Comparison of ENCODE assay signal across 9 cellular contexts in genomic region chr3:195133462-195133861, GRCh38.
DNase-seq lines count a peak whose midpoint lies in the region; ATAC-seq and TF ChIP-seq lines count a peak whose summit lies in the region.
"Had no signal": no experiment of that assay in that cellular context is flagged by ENCODE, and none has a peak within 500 bp of the region (broad histone marks: within the 10 kb centered on the region; RNA-seq: fewer than 3 reads in every experiment).

No MANE protein-coding gene starts in this region.

- H3K4me3 ChIP-seq in IMR-90 (ENCODE audit: insufficient read depth, low read depth, low read length), result no peak overlapping the region

- peaks cover under 1 to 6% of the 10 kb centered on the region in 2 experiments; a peak in 2 of 4 replicates for H3K79me1 ChIP-seq in IMR-90 (ENCODE audit: low read depth in 1 of 2, low read length in 2 of 2)

- CTCF ChIA-PET in IMR-90 (lab: Yijun Ruan, JAX), result interaction anchor here (0.5 to 2.1 kb wide), 6 partner anchors 11 to 451 kb away, joined by 3 to 11 read pairs (median 3); partner anchors contain the start of gene XXYLT1
- CTCF ChIA-PET in activated naive CD4-positive, alpha-beta T cell treated with anti-CD3 and anti-CD28 coated beads for 36 hours (lab: Charles Lee), result interaction anchor here (0.6 to 2.1 kb wide), 3 partner anchors 27 to 450 kb away, joined by 3 to 8 read pairs (median 6); no protein-coding TSS in a partner anchor

- H3K27ac ChIP-seq in IMR-90 (ENCODE audit: insufficient read depth, low read length), result no peak overlapping the region; the same call in 1 of the 2 replicates

- H3K9me3 Mint-ChIP-seq in naive B cell, result no peaks in the 10 kb centered on the region
- no peaks in the 10 kb centered on the region for H3K9me3 Mint-ChIP-seq in activated naive CD4-positive, alpha-beta T cell treated with anti-CD3 and anti-CD28 coated beads for 36 hours

- in situ Hi-C loops in IMR-90 (cut with MboI; ENCODE audit: low sequenced_read_pairs), result no loop called here

- BruUV-seq in IMR-90 (replicated peaks; lab: Mats Ljungman, UMichigan), result no TSS peak

- H4K8ac ChIP-seq in IMR-90 (ENCODE audit: low read depth in 2 of 2, low read length in 2 of 2), result peak overlapping the region in 1 of 2 experiments; percentile 41; a peak in 1 of 4 replicates

- H3K27me3 Mint-ChIP-seq in naive B cell, result no peaks in the 10 kb centered on the region
- no peaks in the 10 kb centered on the region for H3K27me3 Mint-ChIP-seq in activated naive CD4-positive, alpha-beta T cell treated with anti-CD3 and anti-CD28 coated beads for 36 hours (ENCODE audit: low read depth)

- peaks cover 4% of the 10 kb centered on the region for H3K4me1 ChIP-seq in IMR-90 (ENCODE audit: control insufficient read depth, insufficient read depth, low read length)

- TF ChIP-seq CTCF in IMR-90 (conservative IDR thresholded peaks at IDR 0.05; ENCODE audit: low read depth, low read length), result peak; percentile 32

- H2AK5ac ChIP-seq in IMR-90 (ENCODE audit: low read depth, low read length), result no peak overlapping the region

- H3K36me3 ChIP-seq in IMR-90 (ENCODE audit: control insufficient read depth, insufficient read depth, low read length), result no peaks in the 10 kb centered on the region

- H4K91ac ChIP-seq in IMR-90 (ENCODE audit: insufficient read depth, low read depth, low read length), result no peak overlapping the region

- intact Hi-C loops in IMR-90 (cut with micrococcal nuclease), result no loop called here
- intact Hi-C loops in activated naive CD4-positive, alpha-beta T cell treated with anti-CD3 and anti-CD28 coated beads for 36 hours (cut with micrococcal nuclease), result no loop called here

- no peak overlapping the region for H3K14ac ChIP-seq in IMR-90 (replicated peaks; ENCODE audit: low read depth, low read length)

- no peak overlapping the region for H2BK15ac ChIP-seq in IMR-90 (ENCODE audit: low read depth, low read length)

- H3K9ac ChIP-seq in IMR-90 (ENCODE audit: low read depth, low read length), result no peak overlapping the region

- 20% methylated on average over 3 of the region's 12 CpGs; no CpG with 5 or more reads in 1 of the 2 experiments for WGBS in IMR-90 (ENCODE audit: extremely low coverage in 2 of 2, insufficient read length in 1 of 2), 2 experiments

- POLR2A ChIA-PET in IMR-90 (lab: Charles Lee; ENCODE audit: unreplicated experiment), result no interaction called here

- peak overlapping the region; percentile 22 for H2BK5ac ChIP-seq in IMR-90 (ENCODE audit: low read depth, low read length, poor library complexity, severe bottlenecking)

- no peak overlapping the region for H4K5ac ChIP-seq in IMR-90 (ENCODE audit: low read depth, low read length)

- dilution Hi-C loops in IMR-90 (cut with HindIII; ENCODE audit: low sequenced_read_pairs, unreplicated experiment), result no loop called here

- peak overlapping the region; percentile 20; the same call in 1 of the 2 replicates for H3K4me2 ChIP-seq in IMR-90 (ENCODE audit: low read depth, low read length)

- peak; percentile 46 for TF ChIP-seq RAD21 in IMR-90 (IDR thresholded peaks at IDR 0.05; ENCODE audit: low read length)

- no peak overlapping the region for H3K18ac ChIP-seq in IMR-90 (ENCODE audit: low read depth, low read length)

- H3K9me3 ChIP-seq in IMR-90 (ENCODE audit: control insufficient read depth, insufficient read depth, low read length), result no peaks in the 10 kb centered on the region

- H3K4me3 Mint-ChIP-seq in naive B cell, result no peak overlapping the region
- no peak overlapping the region for H3K4me3 Mint-ChIP-seq in activated naive CD4-positive, alpha-beta T cell treated with anti-CD3 and anti-CD28 coated beads for 36 hours

- H2BK20ac ChIP-seq in IMR-90 (ENCODE audit: low read depth, low read length), result no peak overlapping the region

- H3K27ac Mint-ChIP-seq in naive B cell, result peak overlapping the region in 1 of 6 donors; percentile 67
- H3K27ac Mint-ChIP-seq in activated naive CD4-positive, alpha-beta T cell treated with anti-CD3 and anti-CD28 coated beads for 36 hours, result no peak overlapping the region

- ATAC-seq in IMR-90 (ENCODE audit: low read depth) (peak; percentile 92), naive B cell (ENCODE audit: low read depth in 2 of 2) (peak; percentile 17 to 44), GM21576 (IDR thresholded peaks at IDR 0.05; ENCODE audit: unreplicated experiment) (no peak), HG02623 (IDR thresholded peaks at IDR 0.05; ENCODE audit: unreplicated experiment) (no peak)
- ATAC-seq: Panc1 had no signal

- no peak overlapping the region for H3K56ac ChIP-seq in IMR-90 (ENCODE audit: extremely low read depth, insufficient read depth, low read length)

- H3K4me1 Mint-ChIP-seq in naive B cell, result peaks cover 13 to 26% (median 17%) of the 10 kb centered on the region in 3 donors
- peaks cover 18% of the 10 kb centered on the region for H3K4me1 Mint-ChIP-seq in activated naive CD4-positive, alpha-beta T cell treated with anti-CD3 and anti-CD28 coated beads for 36 hours (ENCODE audit: low read depth)

- H3K23ac ChIP-seq in IMR-90 (ENCODE audit: low read depth, low read length), result no peak overlapping the region

- H3K27me3 ChIP-seq in IMR-90 (ENCODE audit: control insufficient read depth, insufficient read depth, low read length), result no peaks in the 10 kb centered on the region

- H2BK120ac ChIP-seq in IMR-90 (ENCODE audit: low read depth, low read length), result 0 out of 2 replicates have a peak overlapping the region, but pooled peaks have one; percentile 3

- DNase-seq in DMS153 (lab: John Stamatoyannopoulos, UW) (peak; percentile 63), IMR-90 (peak; percentile 98), naive B cell (no peak), KG1 (lab: John Stamatoyannopoulos, UW) (no peak)
- peak; percentile 88 for DNase-seq in activated effector memory CD4-positive, alpha-beta T cell treated with anti-CD3 and anti-CD28 coated beads, Interleukin-2, amount 50 U/mL, for 16 hours
- DNase-seq in activated naive CD4-positive, alpha-beta T cell treated with anti-CD3 and anti-CD28 coated beads for 36 hours, result no peak

- no peaks in the 10 kb centered on the region for H4K20me1 ChIP-seq in IMR-90 (ENCODE audit: insufficient read depth, low read length)

- TF ChIP-seq POLR2A in IMR-90 (IDR thresholded peaks at IDR 0.05; ENCODE audit: low read depth, low read length), result no peak

- H3K36me3 Mint-ChIP-seq in naive B cell, result no peaks in the 10 kb centered on the region
- H3K36me3 Mint-ChIP-seq in activated naive CD4-positive, alpha-beta T cell treated with anti-CD3 and anti-CD28 coated beads for 36 hours (ENCODE audit: low read depth), result no peaks in the 10 kb centered on the region

- no peaks in the 10 kb centered on the region for H3K9me1 ChIP-seq in IMR-90 (ENCODE audit: insufficient read depth, low read length)

- no peak overlapping the region for H2AK9ac ChIP-seq in IMR-90 (replicated peaks; ENCODE audit: low read depth, low read length, poor library complexity)

- peak overlapping the region; percentile 19; the same call in 1 of the 2 replicates for H3K4ac ChIP-seq in IMR-90 (ENCODE audit: low read depth, low read length)

- peak overlapping the region; percentile 71 for H2AFZ ChIP-seq in IMR-90 (replicated peaks; ENCODE audit: low read length, poor library complexity)

TF ChIP-seq in IMR-90, 13 proteins besides CTCF, POLR2A, EP300 and RAD21:
- TF ChIP-seq FOS (IDR thresholded peaks at IDR 0.05; ENCODE audit: low read depth, low read length) (peak; percentile 64; the same call in 1 of the 2 replicates), RCOR1 (IDR thresholded peaks at IDR 0.05; ENCODE audit: insufficient replicate concordance, low read length) (no peak), SMC3 (IDR thresholded peaks at IDR 0.05; ENCODE audit: low read depth, low read length) (peak; percentile 4; the same call in 1 of the 2 replicates), MAZ (IDR thresholded peaks at IDR 0.05; ENCODE audit: borderline replicate concordance, low read depth, low read length) (peak; percentile 10; the same call in 1 of the 2 replicates), CEBPB (IDR thresholded peaks at IDR 0.05; ENCODE audit: low read depth, low read length) (peak; percentile 32; the same call in 1 of the 2 replicates), NFE2L2 (IDR thresholded peaks at IDR 0.05; ENCODE audit: low read depth, low read length) (0 out of 2 replicates have a peak, but pooled peaks have one; percentile 2), MXI1 (IDR thresholded peaks at IDR 0.05; ENCODE audit: borderline replicate concordance, low read depth, low read length) (peak; percentile 24; the same call in 1 of the 2 replicates), CHD1 (IDR thresholded peaks at IDR 0.05; ENCODE audit: low read depth, low read length) (no peak), RFX5 (IDR thresholded peaks at IDR 0.05; ENCODE audit: low read depth, low read length) (peak; percentile 86), BHLHE40 (IDR thresholded peaks at IDR 0.05; ENCODE audit: low read depth, low read length) (peak; percentile 81)
- TF ChIP-seq, protein P1, sequence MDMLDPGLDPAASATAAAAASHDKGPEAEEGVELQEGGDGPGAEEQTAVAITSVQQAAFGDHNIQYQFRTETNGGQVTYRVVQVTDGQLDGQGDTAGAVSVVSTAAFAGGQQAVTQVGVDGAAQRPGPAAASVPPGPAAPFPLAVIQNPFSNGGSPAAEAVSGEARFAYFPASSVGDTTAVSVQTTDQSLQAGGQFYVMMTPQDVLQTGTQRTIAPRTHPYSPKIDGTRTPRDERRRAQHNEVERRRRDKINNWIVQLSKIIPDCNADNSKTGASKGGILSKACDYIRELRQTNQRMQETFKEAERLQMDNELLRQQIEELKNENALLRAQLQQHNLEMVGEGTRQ (IDR thresholded peaks at IDR 0.05; ENCODE audit: low read depth, low read length), result peak; percentile 99
- TF ChIP-seq, protein P2, sequence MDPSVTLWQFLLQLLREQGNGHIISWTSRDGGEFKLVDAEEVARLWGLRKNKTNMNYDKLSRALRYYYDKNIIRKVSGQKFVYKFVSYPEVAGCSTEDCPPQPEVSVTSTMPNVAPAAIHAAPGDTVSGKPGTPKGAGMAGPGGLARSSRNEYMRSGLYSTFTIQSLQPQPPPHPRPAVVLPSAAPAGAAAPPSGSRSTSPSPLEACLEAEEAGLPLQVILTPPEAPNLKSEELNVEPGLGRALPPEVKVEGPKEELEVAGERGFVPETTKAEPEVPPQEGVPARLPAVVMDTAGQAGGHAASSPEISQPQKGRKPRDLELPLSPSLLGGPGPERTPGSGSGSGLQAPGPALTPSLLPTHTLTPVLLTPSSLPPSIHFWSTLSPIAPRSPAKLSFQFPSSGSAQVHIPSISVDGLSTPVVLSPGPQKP (IDR thresholded peaks at IDR 0.05; ENCODE audit: borderline replicate concordance, low read depth, low read length), result no peak

Comparison
In these comparisons a context has a peak if more than half of its experiments do, and no peak if none do; other contexts are left out.
1. DNase-seq: peak in DMS153 (single experiment), IMR-90 (single experiment) and activated effector memory CD4-positive, alpha-beta T cell treated with anti-CD3 and anti-CD28 coated beads, Interleukin-2, amount 50 U/mL, for 16 hours (single experiment); none in naive B cell (single experiment), activated naive CD4-positive, alpha-beta T cell treated with anti-CD3 and anti-CD28 coated beads for 36 hours (single experiment) and KG1 (single experiment).
2. ATAC-seq: peak in IMR-90 (single experiment) and naive B cell (2 of 2); none in GM21576 (single experiment) and HG02623 (single experiment).